In genomic region chr16:46883690-46884512, GRCh38 we compare ENCODE assay signal across 1 cellular context.
TF ChIP-seq lines count a peak whose summit lies in the region.

TSS of gene GPT2 (plus strand) at chr16:46884362. CDS start at chr16:46884716, 354 bp downstream.

TF ChIP-seq in HepG2, 621 proteins besides CTCF, POLR2A, EP300 and RAD21 (continued from another document and continues in another):
- TF ChIP-seq ZHX2 (IDR thresholded peaks at IDR 0.05; ENCODE audit: low read depth) (peak; percentile 67), ZHX2 (CRISPR knock-in tag; IDR thresholded peaks at IDR 0.05; ENCODE audit: borderline replicate concordance) (peak; percentile 11; the same call in 1 of the 2 replicates), HINFP (CRISPR knock-in tag; IDR thresholded peaks at IDR 0.05; ENCODE audit: low read depth) (peak; percentile 97), ATF1 (CRISPR knock-in tag; IDR thresholded peaks at IDR 0.05) (no peak; the same call in 1 of the 2 replicates), ZNF616 (CRISPR knock-in tag; IDR thresholded peaks at IDR 0.05; ENCODE audit: low read depth) (peak; percentile 90), AGO1 (IDR thresholded peaks at IDR 0.05; ENCODE audit: low read depth, low read length, poor library complexity, severe bottlenecking) (peak; percentile 14), IKZF4 (CRISPR knock-in tag; IDR thresholded peaks at IDR 0.05; ENCODE audit: borderline replicate concordance, low read depth, not compliant biosample characterization) (no peak), TBX2 (CRISPR knock-in tag; IDR thresholded peaks at IDR 0.05; ENCODE audit: borderline replicate concordance) (peak; percentile 99), SNAPC4 (CRISPR knock-in tag; IDR thresholded peaks at IDR 0.05) (peak; percentile 82; the same call in 1 of the 2 replicates), SP2 (CRISPR knock-in tag; IDR thresholded peaks at IDR 0.05) (peak; percentile 70), ARID3A (IDR thresholded peaks at IDR 0.05; ENCODE audit: low read depth, low read length) (0 out of 2 replicates have a peak, but pooled peaks have one; percentile 18), ZNF317 (CRISPR knock-in tag; IDR thresholded peaks at IDR 0.05) (0 out of 2 replicates have a peak, but pooled peaks have one; percentile 56), ZNF121 (CRISPR knock-in tag; IDR thresholded peaks at IDR 0.05) (no peak; the same call in none of the 2 replicates), JUND (CRISPR knock-in tag; IDR thresholded peaks at IDR 0.05) (peak; percentile 87; the same call in 1 of the 2 replicates), ATF4 (CRISPR knock-in tag; IDR thresholded peaks at IDR 0.05) (peak; percentile 70 to 100; a peak in 2 of 4 replicates), ZNF720 (CRISPR knock-in tag; IDR thresholded peaks at IDR 0.05) (no peak; the same call in 1 of the 2 replicates), ZUFSP (CRISPR knock-in tag; IDR thresholded peaks at IDR 0.05; ENCODE audit: borderline replicate concordance) (no peak), ZNF737 (CRISPR knock-in tag; IDR thresholded peaks at IDR 0.05; ENCODE audit: borderline replicate concordance) (peak; percentile 93; the same call in 1 of the 2 replicates), TOE1 (CRISPR knock-in tag; IDR thresholded peaks at IDR 0.05) (peak; percentile 84; the same call in 1 of the 2 replicates), ZBTB8A (CRISPR knock-in tag; IDR thresholded peaks at IDR 0.05; ENCODE audit: borderline replicate concordance, low read depth) (peak; percentile 82; the same call in 1 of the 2 replicates), ZNF20 (CRISPR knock-in tag; IDR thresholded peaks at IDR 0.05) (no peak), ATF7-NPFF (CRISPR knock-in tag; IDR thresholded peaks at IDR 0.05; ENCODE audit: low read depth) (peak; percentile 84; the same call in 1 of the 2 replicates), SRY (CRISPR knock-in tag; IDR thresholded peaks at IDR 0.05) (peak; percentile 31), PHF8 (CRISPR knock-in tag; IDR thresholded peaks at IDR 0.05) (peak; percentile 80), ZNF460 (CRISPR knock-in tag; IDR thresholded peaks at IDR 0.05; ENCODE audit: borderline replicate concordance) (peak; percentile 52; the same call in 1 of the 2 replicates), DDIT3 (CRISPR knock-in tag; IDR thresholded peaks at IDR 0.05) (no peak), ZHX1 (CRISPR knock-in tag; IDR thresholded peaks at IDR 0.05; ENCODE audit: low read depth) (peak; percentile 65), AHR (CRISPR knock-in tag; IDR thresholded peaks at IDR 0.05) (peak; percentile 91), ZNF138 (CRISPR knock-in tag; IDR thresholded peaks at IDR 0.05; ENCODE audit: low read depth) (peak; percentile 98), ZNF513 (CRISPR knock-in tag; conservative IDR thresholded peaks at IDR 0.05) (no peak; the same call in 1 of the 2 replicates), MYPOP (CRISPR knock-in tag; IDR thresholded peaks at IDR 0.05) (peak; percentile 80; the same call in 1 of the 2 replicates), ZNF333 (CRISPR knock-in tag; IDR thresholded peaks at IDR 0.05; ENCODE audit: borderline replicate concordance) (no peak)
